Comparison of ENCODE assay signal across 8 cellular contexts in the genomic region with DNA sequence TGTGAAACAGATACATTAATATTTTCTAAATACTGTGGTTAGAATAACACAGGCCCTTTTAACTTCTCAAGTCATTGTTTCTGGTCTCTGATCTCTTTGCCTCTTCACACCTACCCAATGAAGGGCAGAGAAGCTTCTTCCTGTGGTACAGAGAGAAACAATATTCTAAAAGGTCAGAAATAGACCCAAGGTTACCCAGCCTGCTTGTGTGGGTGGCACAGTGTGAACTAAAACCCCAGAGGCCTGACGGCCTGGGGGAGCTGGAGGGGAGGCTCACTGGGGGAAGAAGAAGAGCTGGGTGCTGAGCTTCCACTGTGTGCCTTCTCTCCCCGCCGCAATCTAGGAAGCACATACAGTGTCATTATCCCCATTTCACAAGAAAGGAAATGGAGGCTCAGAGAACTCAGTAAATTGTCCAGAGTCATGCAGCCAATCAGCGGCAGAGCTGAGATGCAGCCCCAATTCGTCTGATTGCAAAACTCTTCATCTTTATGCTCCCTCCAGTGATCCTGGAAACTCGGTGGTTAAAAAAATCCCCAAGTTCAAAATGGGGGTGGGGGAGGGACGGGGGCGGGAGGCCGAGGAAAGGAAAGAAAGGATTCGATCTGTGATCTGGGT.
DNase-seq lines count a peak whose midpoint lies in the region; ATAC-seq and TF ChIP-seq lines count a peak whose summit lies in the region.

No MANE protein-coding gene starts in this region.

- no peak for TF ChIP-seq EP300 in tibial nerve (IDR thresholded peaks at IDR 0.05)

- H3K9me3 Mint-ChIP-seq in endothelial cell (ENCODE audit: unreplicated experiment) = no peaks in the 10 kb centered on the region

- TF ChIP-seq CTCF in endothelial cell (IDR thresholded peaks at IDR 0.05; ENCODE audit: unreplicated experiment) = no peak
- TF ChIP-seq CTCF in tibial nerve (IDR thresholded peaks at IDR 0.05) = no peak

- ATAC-seq in Right ventricle myocardium inferior (no peak), HG03196 (IDR thresholded peaks at IDR 0.05; ENCODE audit: unreplicated experiment) (peak; percentile 52), left ventricle myocardium superior (no peak)

- H3K4me3 Mint-ChIP-seq in endothelial cell (ENCODE audit: unreplicated experiment) = peak overlapping the region; percentile 83

- peaks cover 2% of the 10 kb centered on the region for H3K27me3 Mint-ChIP-seq in endothelial cell (ENCODE audit: unreplicated experiment)

- no peak for TF ChIP-seq POLR2A in tibial nerve (IDR thresholded peaks at IDR 0.05)

- H3K4me1 ChIP-seq in tibial nerve = peaks cover 0 to 59% (median 11%) of the 10 kb centered on the region in 4 donors

- no peaks in the 10 kb centered on the region for H3K36me3 ChIP-seq in tibial nerve

- no peaks in the 10 kb centered on the region for H3K36me3 Mint-ChIP-seq in endothelial cell (ENCODE audit: low read depth, unreplicated experiment)

- WGBS in tibial nerve, 2 donors = 38 to 39% methylated on average over 10 of the region's 10 CpGs

- peak overlapping the region in 1 of 4 donors; percentile 33 for H3K27ac ChIP-seq in tibial nerve

- H3K27me3 ChIP-seq in tibial nerve = no peaks in the 10 kb centered on the region

- intact Hi-C loops in cardiac septum (cut with DNase I) (no loop called here), Right ventricle myocardium inferior (cut with DNase I) (loop anchor here (5.0 kb wide), 1 partner anchor 58 kb away; no protein-coding TSS in a partner anchor), left ventricle myocardium superior (cut with micrococcal nuclease) (no loop called here)

- H3K4me3 ChIP-seq in tibial nerve = peak overlapping the region; percentile 10 to 37 (median 17)

- DNase-seq in cardiac septum (ENCODE audit: low spot score) (peak; percentile 39), Right ventricle myocardium inferior (ENCODE audit: missing footprints) (no peak), endothelial cell (ENCODE audit: low spot score) (no peak), tibial nerve (ENCODE audit: low spot score in 2 of 2) (no peak), NCI-H226 (no peak), left ventricle myocardium superior (no peak)
- DNase-seq in effector CD8-positive, alpha-beta T cell (lab: John Stamatoyannopoulos, UW) = no peak

- H3K4me1 Mint-ChIP-seq in endothelial cell (ENCODE audit: unreplicated experiment) = peaks cover 13% of the 10 kb centered on the region

- H3K9me3 ChIP-seq in tibial nerve = no peaks in the 10 kb centered on the region

- no peak overlapping the region for H3K27ac Mint-ChIP-seq in endothelial cell (ENCODE audit: unreplicated experiment)
